In genomic region chr12:69284131-69284530, GRCh38 we compare ENCODE assay signal across 8 cellular contexts. TPM values are rescaled to one million over a fixed set of nuclear protein-coding genes. Genes with fewer than 3 reads are reported as not detected.
DNase-seq lines count a peak whose midpoint lies in the region; ATAC-seq, FAIRE-seq and TF ChIP-seq lines count a peak whose summit lies in the region.

No MANE protein-coding gene starts in this region.

- peaks cover 32% of the 10 kb centered on the region for H3K27me3 Mint-ChIP-seq in activated CD4-positive, alpha-beta T cell treated with anti-CD3 and anti-CD28 coated beads, Interleukin-2, amount 10 ng/mL, durations not matched to agents 24 days and 14 days
- H3K27me3 Mint-ChIP-seq in activated CD4-positive, alpha-beta T cell treated with anti-CD3 and anti-CD28 coated beads, Interleukin-2, amount 10 ng/mL, durations not matched to agents 7 days and 5 days, result peaks cover 33% of the 10 kb centered on the region

- H3K27ac ChIP-seq in HUES6 (ENCODE audit: low read depth, low read length) (no peak overlapping the region), keratinocyte (ENCODE audit: control insufficient read depth, insufficient read depth, low read length) (no peak overlapping the region), small intestine (ENCODE audit: low read depth in 1 of 2, low read length in 1 of 2) (no peak overlapping the region)

- ATAC-seq in GM21360 (IDR thresholded peaks at IDR 0.05; ENCODE audit: unreplicated experiment), result no peak

- CTCF ChIA-PET in activated CD4-positive, alpha-beta T cell treated with anti-CD3 and anti-CD28 coated beads, Interleukin-2, amount 10 ng/mL, durations not matched to agents 7 days and 5 days (lab: Charles Lee), result interaction anchor here (0.6 to 1.0 kb wide), 3 partner anchors 15 to 143 kb away, joined by 3 to 5 read pairs (median 3); no protein-coding TSS in a partner anchor

- H3K79me2 ChIP-seq in keratinocyte (ENCODE audit: control insufficient read depth, insufficient read depth, low read length), result no peaks in the 10 kb centered on the region

- H3K27me3 ChIP-seq in HUES6 (ENCODE audit: control insufficient read depth, insufficient read depth, low read length) (peaks cover 15% of the 10 kb centered on the region; the same call in 1 of the 2 replicates), keratinocyte (ENCODE audit: control insufficient read depth, extremely low read depth, insufficient read depth, low read length) (peaks cover 9% of the 10 kb centered on the region), small intestine (ENCODE audit: control insufficient read depth in 2 of 2, insufficient read depth in 2 of 2, low read length in 2 of 2) (no peaks in the 10 kb centered on the region)

- no peak overlapping the region for H3K9ac ChIP-seq in HUES6 (ENCODE audit: low read length)
- no peak overlapping the region for H3K9ac ChIP-seq in keratinocyte (ENCODE audit: control insufficient read depth, extremely low read depth, insufficient read depth, low read length)

- H3K4me3 Mint-ChIP-seq in activated CD4-positive, alpha-beta T cell treated with anti-CD3 and anti-CD28 coated beads, Interleukin-2, amount 10 ng/mL, durations not matched to agents 24 days and 14 days, result peak overlapping the region; percentile 10
- H3K4me3 Mint-ChIP-seq in activated CD4-positive, alpha-beta T cell treated with anti-CD3 and anti-CD28 coated beads, Interleukin-2, amount 10 ng/mL, durations not matched to agents 7 days and 5 days, result no peak overlapping the region

- H3K36me3 ChIP-seq in HUES6 (ENCODE audit: control insufficient read depth, insufficient read depth, low read length) (no peaks in the 10 kb centered on the region), keratinocyte (ENCODE audit: control insufficient read depth in 2 of 2, extremely low read depth in 1 of 2, insufficient read depth in 2 of 2, low read length in 2 of 2) (no peaks in the 10 kb centered on the region), small intestine (ENCODE audit: control insufficient read depth in 2 of 2, insufficient read depth in 2 of 2, low read length in 2 of 2) (no peaks in the 10 kb centered on the region)

- FAIRE-seq in keratinocyte (lab: Jason Lieb, UNC), result no peak
- FAIRE-seq in small intestine (lab: Jason Lieb, UNC), result no peak

- 0 to 1% (median 1%) methylated on average over 19 of the region's 19 CpGs for WGBS in small intestine, 3 donors

- H3K4me3 ChIP-seq in HUES6 (ENCODE audit: low read depth, low read length) (peak overlapping the region; percentile 40), keratinocyte (ENCODE audit: control insufficient read depth in 2 of 3, extremely low read depth in 1 of 3, insufficient read depth in 2 of 3, low read depth in 1 of 3, low read length in 3 of 3) (peak overlapping the region in 1 of 3 experiments; percentile 40), small intestine (ENCODE audit: low read depth in 1 of 2, low read length in 2 of 2) (peak overlapping the region in 1 of 2 donors; percentile 38)

- TF ChIP-seq CTCF in keratinocyte (optimal IDR thresholded peaks at IDR 0.05 in 1 of 3, IDR thresholded peaks at IDR 0.05 in 1 of 3, conservative IDR thresholded peaks at IDR 0.05 in 1 of 3; ENCODE audit: extremely low read depth in 1 of 3, insufficient read depth in 2 of 3, low read length in 3 of 3), result peak in 1 of 3 experiments; percentile 2

- dilution Hi-C loops in keratinocyte (cut with MboI; ENCODE audit: extremely low pct_ligation_motif_present, low sequenced_read_pairs), result no loop called here

- H3K9me3 Mint-ChIP-seq in activated CD4-positive, alpha-beta T cell treated with anti-CD3 and anti-CD28 coated beads, Interleukin-2, amount 10 ng/mL, durations not matched to agents 24 days and 14 days, result no peaks in the 10 kb centered on the region
- H3K9me3 Mint-ChIP-seq in activated CD4-positive, alpha-beta T cell treated with anti-CD3 and anti-CD28 coated beads, Interleukin-2, amount 10 ng/mL, durations not matched to agents 7 days and 5 days, result no peaks in the 10 kb centered on the region

- intact Hi-C loops in activated CD4-positive, alpha-beta T cell treated with anti-CD3 and anti-CD28 coated beads, Interleukin-2, amount 10 ng/mL, durations not matched to agents 24 days and 14 days (cut with micrococcal nuclease), result no loop called here

- H2AFZ ChIP-seq in keratinocyte (ENCODE audit: control insufficient read depth, low read length), result no peak overlapping the region

- no peak overlapping the region for H3K27ac Mint-ChIP-seq in activated CD4-positive, alpha-beta T cell treated with anti-CD3 and anti-CD28 coated beads, Interleukin-2, amount 10 ng/mL, durations not matched to agents 24 days and 14 days
- H3K27ac Mint-ChIP-seq in activated CD4-positive, alpha-beta T cell treated with anti-CD3 and anti-CD28 coated beads, Interleukin-2, amount 10 ng/mL, durations not matched to agents 7 days and 5 days, result no peak overlapping the region

- no peaks in the 10 kb centered on the region for H3K9me1 ChIP-seq in keratinocyte (ENCODE audit: control insufficient read depth, extremely low read depth, insufficient read depth, low read length)

- H4K20me1 ChIP-seq in keratinocyte (ENCODE audit: control insufficient read depth, extremely low read depth, insufficient read depth, low read length), result no peaks in the 10 kb centered on the region

- no peaks in the 10 kb centered on the region for H3K36me3 Mint-ChIP-seq in activated CD4-positive, alpha-beta T cell treated with anti-CD3 and anti-CD28 coated beads, Interleukin-2, amount 10 ng/mL, durations not matched to agents 24 days and 14 days (ENCODE audit: low read depth)
- no peaks in the 10 kb centered on the region for H3K36me3 Mint-ChIP-seq in activated CD4-positive, alpha-beta T cell treated with anti-CD3 and anti-CD28 coated beads, Interleukin-2, amount 10 ng/mL, durations not matched to agents 7 days and 5 days (ENCODE audit: low read depth)

- H3K4me2 ChIP-seq in keratinocyte (ENCODE audit: control insufficient read depth, extremely low read depth, insufficient read depth, low read depth, low read length), result peak overlapping the region; percentile 59

- POLR2A ChIA-PET in activated CD4-positive, alpha-beta T cell treated with anti-CD3 and anti-CD28 coated beads, Interleukin-2, amount 10 ng/mL, durations not matched to agents 7 days and 5 days (lab: Charles Lee), result no interaction called here

- H3K4me1 Mint-ChIP-seq in activated CD4-positive, alpha-beta T cell treated with anti-CD3 and anti-CD28 coated beads, Interleukin-2, amount 10 ng/mL, durations not matched to agents 24 days and 14 days, result peaks cover 12% of the 10 kb centered on the region
- peaks cover 14% of the 10 kb centered on the region for H3K4me1 Mint-ChIP-seq in activated CD4-positive, alpha-beta T cell treated with anti-CD3 and anti-CD28 coated beads, Interleukin-2, amount 10 ng/mL, durations not matched to agents 7 days and 5 days

- peak; percentile 61 for DNase-seq in activated CD4-positive, alpha-beta T cell treated with anti-CD3 and anti-CD28 coated beads, Interleukin-2, amount 10 ng/mL, durations not matched to agents 24 days and 14 days
- DNase-seq in activated CD4-positive, alpha-beta T cell treated with anti-CD3 and anti-CD28 coated beads, Interleukin-2, amount 10 ng/mL, durations not matched to agents 7 days and 5 days, result no peak
- peak; percentile 75 for DNase-seq in SHP77 treated with DMSO at 0.1 percent for 48 hours (lab: John Stamatoyannopoulos, UW)
- DNase-seq in cerebellum (ENCODE audit: low spot score), result peak; percentile 58
- DNase-seq in keratinocyte (ENCODE audit: low read depth, low spot score), result no peak
- peak; percentile 46 for DNase-seq in small intestine

- peaks cover 5% of the 10 kb centered on the region; the same call in 1 of the 2 replicates for H3K4me1 ChIP-seq in HUES6 (ENCODE audit: control insufficient read depth, insufficient read depth, low read length)
- H3K4me1 ChIP-seq in keratinocyte (ENCODE audit: control insufficient read depth, extremely low read depth, insufficient read depth, low read length), result no peaks in the 10 kb centered on the region
- no peaks in the 10 kb centered on the region for H3K4me1 ChIP-seq in small intestine (ENCODE audit: control insufficient read depth in 2 of 2, insufficient read depth in 1 of 2, low read depth in 1 of 2, low read length in 1 of 2)

- H3K9me3 ChIP-seq in HUES6 (ENCODE audit: control insufficient read depth, insufficient read depth, low read depth, low read length) (no peaks in the 10 kb centered on the region), keratinocyte (ENCODE audit: control insufficient read depth, low read depth, low read length) (no peaks in the 10 kb centered on the region), small intestine (ENCODE audit: control insufficient read depth, low read depth) (no peaks in the 10 kb centered on the region)

RNA-seq across cellular contexts. Expression of gene CPSF6, which starts 44.8 kb away (rescaled TPM):
- 114 and 121 TPM in 2 replicates for total RNA-seq in activated CD4-positive, alpha-beta T cell treated with anti-CD3 and anti-CD28 coated beads, Interleukin-2, amount 10 ng/mL, durations not matched to agents 24 days and 14 days
- total RNA-seq in activated CD4-positive, alpha-beta T cell treated with anti-CD3 and anti-CD28 coated beads, Interleukin-2, amount 10 ng/mL, durations not matched to agents 7 days and 5 days, result 10 to 100 TPM; 94.4 to 97.4 TPM
- 138 TPM for total RNA-seq in cerebellum
- polyA plus RNA-seq in keratinocyte, result 34.4 to 59.5 TPM (median 45.0 TPM) in 3 replicates
- 44.5 TPM for polyA plus RNA-seq in keratinocyte (2011; ENCODE audit: low read depth)
- polyA plus RNA-seq in keratinocyte (2011; cell fraction: cytosol; rRNA removed), result 30.2 and 33.1 TPM in 2 replicates
- 42.8 and 48.0 TPM in 2 replicates for polyA plus RNA-seq in keratinocyte (2011; cell fraction: nucleus; rRNA removed)
- polyA plus RNA-seq in keratinocyte (2012; ENCODE audit: low replicate concordance), result 36.0 and 59.8 TPM in 2 replicates
- polyA minus RNA-seq in keratinocyte, result 32.5 to 42.5 TPM (median 35.6 TPM) in 3 replicates
- 22.3 TPM for polyA minus RNA-seq in keratinocyte (2011; cell fraction: cytosol; rRNA and poly(A)+ RNA removed)
- 17.5 and 29.9 TPM in 2 replicates for polyA minus RNA-seq in keratinocyte (2011; cell fraction: nucleus; rRNA and poly(A)+ RNA removed)
- polyA plus RNA-seq in small intestine, result 10 to 100 TPM; 11.0 to 26.2 (median 12.4) TPM

Comparison
In these comparisons a context has a peak if more than half of its experiments do, and no peak if none do; other contexts are left out.
1. DNase-seq: peak in activated CD4-positive, alpha-beta T cell treated with anti-CD3 and anti-CD28 coated beads, Interleukin-2, amount 10 ng/mL, durations not matched to agents 24 days and 14 days (single experiment), SHP77 treated with DMSO at 0.1 percent for 48 hours (single experiment), cerebellum (single experiment) and small intestine (single experiment); none in activated CD4-positive, alpha-beta T cell treated with anti-CD3 and anti-CD28 coated beads, Interleukin-2, amount 10 ng/mL, durations not matched to agents 7 days and 5 days (single experiment) and keratinocyte (single experiment).